31 cellular contexts compared by ENCODE assay signal in the genomic region with DNA sequence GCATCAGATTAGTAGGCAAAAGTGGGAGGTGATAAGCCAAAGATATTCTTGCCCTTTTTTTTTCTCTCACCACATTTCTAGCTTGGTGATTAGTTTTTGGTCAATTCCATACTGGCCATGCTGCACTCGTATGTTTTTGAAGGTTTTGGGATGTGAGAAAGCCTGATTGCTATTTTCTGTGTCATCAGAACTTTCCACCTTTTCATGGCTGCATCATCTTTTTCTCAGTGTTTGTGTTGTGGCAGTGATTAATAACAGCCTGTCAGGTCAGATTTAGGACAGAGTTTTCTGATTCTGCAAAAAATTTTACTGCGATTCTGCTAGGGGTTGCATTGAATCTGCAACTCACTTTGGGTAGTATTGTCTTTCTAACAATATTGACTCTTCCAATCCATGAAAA. TPM values are rescaled to one million over a fixed set of nuclear protein-coding genes. Genes with fewer than 3 reads are reported as not detected.
"Had no signal": no experiment of that assay in that cellular context is flagged by ENCODE, and none has a peak within 500 bp of the region (broad histone marks: within the 10 kb centered on the region; RNA-seq: fewer than 3 reads in every experiment).

No MANE protein-coding gene starts in this region.

- H3K4me3 ChIP-seq: hepatocyte, ovary, psoas muscle, skin epidermis, thyroid gland, upper lobe of right lung had no signal

- H3K27me3 Mint-ChIP-seq: activated CD4-positive, alpha-beta T cell treated with anti-CD3 and anti-CD28 coated beads, Interleukin-2, amount 10 ng/mL, durations not matched to agents 24 days and 14 days; activated naive CD4-positive, alpha-beta T cell treated with anti-CD3 and anti-CD28 coated beads, Interleukin-2, amount 10 ng/mL, durations not matched to agents 7 days and 5 days had no signal

- H3K36me3 ChIP-seq: ovary, thyroid gland, upper lobe of right lung had no signal

- H3K36me3 Mint-ChIP-seq: activated CD8-positive, alpha-beta memory T cell treated with anti-CD3 and anti-CD28 coated beads, Interleukin-2, amount 10 ng/mL, durations not matched to agents 7 days and 5 days; activated naive CD4-positive, alpha-beta T cell treated with anti-CD3 and anti-CD28 coated beads, Interleukin-2, amount 10 ng/mL, durations not matched to agents 7 days and 5 days; immature natural killer cell; natural killer cell had no signal

- H2AFZ ChIP-seq: hepatocyte had no signal

- H3K27ac Mint-ChIP-seq: activated CD4-positive, alpha-beta T cell treated with anti-CD3 and anti-CD28 coated beads, Interleukin-2, amount 10 ng/mL, durations not matched to agents 24 days and 14 days; activated CD8-positive, alpha-beta memory T cell treated with anti-CD3 and anti-CD28 coated beads, Interleukin-2, amount 10 ng/mL, durations not matched to agents 7 days and 5 days; activated CD8-positive, alpha-beta T cell treated with anti-CD3 and anti-CD28 coated beads for 36 hours; activated naive CD4-positive, alpha-beta T cell treated with anti-CD3 and anti-CD28 coated beads, Interleukin-2, amount 10 ng/mL, durations not matched to agents 7 days and 5 days; dendritic cell treated with granulocyte-macrophage colony-stimulating factor and Interleukin-4, amounts not matched to agents 40 ng/mL and 50 ng/mL, for 4 days; immature natural killer cell; natural killer cell; stimulated activated naive CD8-positive, alpha-beta T cell treated with anti-CD3 and anti-CD28 coated beads, Interleukin-15, Interleukin-2, amounts not matched to agents 100 ng/mL and 50 ng/mL, for 24 hours had no signal

- H3K27me3 ChIP-seq: hepatocyte, ovary, thyroid gland, upper lobe of right lung had no signal

- ATAC-seq: activated CD4-positive, CD25-positive, alpha-beta regulatory T cell treated with anti-CD3 and anti-CD28 coated beads, Interleukin-2, amount 50 U/mL, for 24 hours; activated CD8-positive, alpha-beta memory T cell treated with anti-CD3 and anti-CD28 coated beads, Interleukin-2, amount 10 ng/mL, durations not matched to agents 7 days and 5 days; activated CD8-positive, alpha-beta T cell treated with anti-CD3 and anti-CD28 coated beads for 36 hours; left cardiac atrium; natural killer cell; psoas muscle; right cardiac atrium; upper lobe of right lung had no signal

- H3K27ac ChIP-seq: hepatocyte, ovary, psoas muscle, skin epidermis, thyroid gland, upper lobe of right lung, VCaP had no signal

- H3K79me2 ChIP-seq: hepatocyte had no signal

- H3K9me3 ChIP-seq: ovary, psoas muscle, thyroid gland, upper lobe of right lung had no signal

- DNase-seq: activated CD4-positive, alpha-beta T cell treated with anti-CD3 and anti-CD28 coated beads, Interleukin-2, amount 10 ng/mL, durations not matched to agents 24 days and 14 days; activated CD8-positive, alpha-beta memory T cell treated with anti-CD3 and anti-CD28 coated beads, Interleukin-2, amount 10 ng/mL, durations not matched to agents 7 days and 5 days; activated CD8-positive, alpha-beta T cell treated with anti-CD3 and anti-CD28 coated beads for 36 hours; activated effector memory CD4-positive, alpha-beta T cell treated with anti-CD3 and anti-CD28 coated beads, Interleukin-2, amount 50 U/mL, for 16 hours; activated naive CD4-positive, alpha-beta T cell treated with anti-CD3 and anti-CD28 coated beads, Interleukin-2, amount 10 ng/mL, durations not matched to agents 7 days and 5 days; activated T-cell treated with anti-CD3 and anti-CD28 coated beads for 4 hours; amygdala; effector CD4-positive, alpha-beta T cell; erythroblast; glutamatergic neuron; immature natural killer cell; left cardiac atrium; midbrain; natural killer cell; ovary; psoas muscle; right cardiac atrium; stimulated activated CD4-positive, alpha-beta T cell treated with anti-CD3 and anti-CD28 coated beads, Interleukin-1b, Interleukin-23, amount 100 ng/mL, for 48 hours; substantia nigra; thyroid gland; upper lobe of right lung had no signal

- H3K4me1 Mint-ChIP-seq: activated CD4-positive, alpha-beta T cell treated with anti-CD3 and anti-CD28 coated beads, Interleukin-2, amount 10 ng/mL, durations not matched to agents 24 days and 14 days; activated CD8-positive, alpha-beta memory T cell treated with anti-CD3 and anti-CD28 coated beads, Interleukin-2, amount 10 ng/mL, durations not matched to agents 7 days and 5 days; activated naive CD4-positive, alpha-beta T cell treated with anti-CD3 and anti-CD28 coated beads, Interleukin-2, amount 10 ng/mL, durations not matched to agents 7 days and 5 days; immature natural killer cell; natural killer cell had no signal

- H3K4me3 Mint-ChIP-seq: activated CD4-positive, alpha-beta T cell treated with anti-CD3 and anti-CD28 coated beads, Interleukin-2, amount 10 ng/mL, durations not matched to agents 24 days and 14 days; activated CD8-positive, alpha-beta memory T cell treated with anti-CD3 and anti-CD28 coated beads, Interleukin-2, amount 10 ng/mL, durations not matched to agents 7 days and 5 days; activated CD8-positive, alpha-beta T cell treated with anti-CD3 and anti-CD28 coated beads for 36 hours; activated naive CD4-positive, alpha-beta T cell treated with anti-CD3 and anti-CD28 coated beads, Interleukin-2, amount 10 ng/mL, durations not matched to agents 7 days and 5 days; dendritic cell treated with granulocyte-macrophage colony-stimulating factor and Interleukin-4, amounts not matched to agents 40 ng/mL and 50 ng/mL, for 4 days; immature natural killer cell; natural killer cell; stimulated activated naive CD8-positive, alpha-beta T cell treated with anti-CD3 and anti-CD28 coated beads, Interleukin-15, Interleukin-2, amounts not matched to agents 100 ng/mL and 50 ng/mL, for 24 hours had no signal

- H3K9me3 Mint-ChIP-seq: activated CD4-positive, alpha-beta T cell treated with anti-CD3 and anti-CD28 coated beads, Interleukin-2, amount 10 ng/mL, durations not matched to agents 24 days and 14 days; activated CD8-positive, alpha-beta T cell treated with anti-CD3 and anti-CD28 coated beads for 36 hours; activated naive CD4-positive, alpha-beta T cell treated with anti-CD3 and anti-CD28 coated beads, Interleukin-2, amount 10 ng/mL, durations not matched to agents 7 days and 5 days; dendritic cell treated with granulocyte-macrophage colony-stimulating factor and Interleukin-4, amounts not matched to agents 40 ng/mL and 50 ng/mL, for 4 days; immature natural killer cell; natural killer cell; stimulated activated naive CD8-positive, alpha-beta T cell treated with anti-CD3 and anti-CD28 coated beads, Interleukin-15, Interleukin-2, amounts not matched to agents 100 ng/mL and 50 ng/mL, for 24 hours had no signal

- H3K4me2 ChIP-seq: hepatocyte had no signal

- H3K4me1 ChIP-seq: psoas muscle, thyroid gland, upper lobe of right lung had no signal

RNA-seq across cellular contexts. Expression of a gene that starts 32.9 kb away (rescaled TPM):
- total RNA-seq: activated CD4-positive, alpha-beta T cell treated with anti-CD3 and anti-CD28 coated beads, Interleukin-2, amount 10 ng/mL, durations not matched to agents 24 days and 14 days; activated CD8-positive, alpha-beta memory T cell treated with anti-CD3 and anti-CD28 coated beads, Interleukin-2, amount 10 ng/mL, durations not matched to agents 7 days and 5 days; activated CD8-positive, alpha-beta T cell treated with anti-CD3 and anti-CD28 coated beads for 36 hours; cardiac septum; frontal cortex; left cardiac atrium; liver; natural killer cell; ovary; psoas muscle; right cardiac atrium; T-helper 2 cell treated with Interferon-gamma antibody and Interleukin-4, amounts not matched to agents 100 ng/mL and 5 ng/mL, for 36 hours; upper lobe of right lung had no signal
